In the genomic region with DNA sequence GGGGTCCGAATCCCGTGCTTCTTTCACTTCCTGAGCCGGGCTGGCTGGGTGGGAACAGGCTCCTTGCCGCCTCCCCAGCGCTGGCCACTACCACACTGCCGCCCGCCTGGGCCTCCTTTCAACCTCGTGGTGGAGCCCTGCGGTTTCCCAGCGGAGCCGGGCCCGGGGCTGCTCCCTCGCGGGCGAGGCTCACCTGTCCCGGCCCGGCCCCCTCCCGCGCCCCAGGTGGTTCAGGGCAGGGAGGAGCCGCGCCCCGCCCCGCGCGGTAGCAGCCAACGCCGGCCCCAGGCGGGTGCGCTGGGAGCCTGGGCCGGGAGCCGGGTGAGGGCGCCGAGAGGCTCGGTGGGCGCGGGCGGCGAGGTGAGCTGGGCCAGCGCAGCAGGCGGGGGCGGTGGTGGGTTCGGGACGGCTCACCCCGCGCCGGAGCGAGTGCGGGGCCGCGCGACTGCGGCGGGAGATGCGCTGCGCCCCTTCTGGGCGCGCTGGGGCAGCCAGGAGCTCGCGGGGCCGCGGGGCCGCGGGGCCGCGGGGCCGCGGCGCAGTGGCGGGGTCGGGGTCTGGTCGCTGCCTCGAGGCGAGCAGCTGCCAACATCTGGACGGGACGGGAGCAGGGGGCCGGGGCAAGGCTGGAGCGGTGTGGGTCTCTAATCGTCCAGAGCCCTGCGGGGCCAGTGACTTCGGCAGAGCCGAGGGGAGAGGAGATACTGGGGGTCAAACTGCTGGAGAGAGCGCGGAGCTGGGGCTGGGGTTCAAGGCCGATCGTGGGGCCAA, we compare ENCODE assay signal across 8 cellular contexts. TPM values are rescaled to one million over a fixed set of nuclear protein-coding genes. Genes with fewer than 3 reads are reported as not detected.
DNase-seq lines count a peak whose midpoint lies in the region; ATAC-seq and TF ChIP-seq lines count a peak whose summit lies in the region.

A gene with protein sequence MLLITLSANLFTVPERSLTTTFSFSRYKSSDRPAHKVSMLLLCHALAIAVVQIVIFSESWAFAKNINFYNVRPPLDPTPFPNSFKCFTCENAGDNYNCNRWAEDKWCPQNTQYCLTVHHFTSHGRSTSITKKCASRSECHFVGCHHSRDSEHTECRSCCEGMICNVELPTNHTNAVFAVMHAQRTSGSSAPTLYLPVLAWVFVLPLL (plus strand): TSS at position 258 of the 771 bp plus-strand sequence. CDS start 92,250 bp downstream, outside the sequence.

- no TSS peak for BruUV-seq in mammary epithelial cell (replicated peaks; lab: Mats Ljungman, UMichigan)

- in situ Hi-C loops in mammary epithelial cell (cut with MboI; ENCODE audit: low sequenced_read_pairs in 2 of 2) = no loop called here

- no peak within 1 kb of the TSS for H3K9ac ChIP-seq in mammary epithelial cell (ENCODE audit: insufficient read depth, low read length)

- peak within 1 kb of the TSS; percentile 89 for H2AFZ ChIP-seq in mammary epithelial cell (ENCODE audit: low read depth, low read length)

- H3K4me3 ChIP-seq in H7 (ENCODE audit: insufficient read depth, low read depth, low read length) = peak within 1 kb of the TSS; percentile 48
- H3K4me3 ChIP-seq in MG63 = peak within 1 kb of the TSS; percentile 22
- peak within 1 kb of the TSS; percentile 34 to 43 (median 42) for H3K4me3 ChIP-seq in mammary epithelial cell (replicated peaks in 1 of 3; ENCODE audit: insufficient read depth in 1 of 3, low read depth in 2 of 3, low read length in 3 of 3)

- TF ChIP-seq CTCF in mammary epithelial cell (conservative IDR thresholded peaks at IDR 0.05 in 1 of 2, IDR thresholded peaks at IDR 0.05 in 1 of 2; ENCODE audit: extremely low read depth in 1 of 2, insufficient read depth in 1 of 2, low read depth in 1 of 2, low read length in 2 of 2) = no peak

- no peaks in the 10 kb centered on the region for H4K20me1 ChIP-seq in mammary epithelial cell (ENCODE audit: insufficient read depth, low read length)

- intact Hi-C loops in activated CD4-positive, alpha-beta T cell treated with anti-CD3 and anti-CD28 coated beads, Interleukin-2, amount 10 ng/mL, durations not matched to agents 24 days and 14 days (cut with micrococcal nuclease) = no loop called here
- intact Hi-C loops in mammary epithelial cell (cut with micrococcal nuclease) = loop anchor here (1.0 kb wide), 2 partner anchors 21 to 523 kb away; no protein-coding TSS in a partner anchor

- no peaks in the 10 kb centered on the region for H3K36me3 ChIP-seq in H7 (replicated peaks; ENCODE audit: control insufficient read depth, insufficient read depth, low read length)
- no peaks in the 10 kb centered on the region for H3K36me3 ChIP-seq in MG63
- no peaks in the 10 kb centered on the region for H3K36me3 ChIP-seq in mammary epithelial cell (ENCODE audit: insufficient read depth, low read length)

- peak within 1 kb of the TSS; percentile 90 for H3K4me2 ChIP-seq in mammary epithelial cell (ENCODE audit: insufficient read depth, low read depth, low read length)

- peaks cover 58% of the 10 kb centered on the region for H3K27me3 Mint-ChIP-seq in activated CD4-positive, alpha-beta T cell treated with anti-CD3 and anti-CD28 coated beads, Interleukin-2, amount 10 ng/mL, durations not matched to agents 24 days and 14 days
- H3K27me3 Mint-ChIP-seq in activated CD4-positive, alpha-beta T cell treated with anti-CD3 and anti-CD28 coated beads, Interleukin-2, amount 10 ng/mL, durations not matched to agents 7 days and 5 days = peaks cover 58% of the 10 kb centered on the region
- peaks cover 30 to 75% (median 45%) of the 10 kb centered on the region in 5 donors for H3K27me3 Mint-ChIP-seq in naive thymus-derived CD8-positive, alpha-beta T cell

- no peaks in the 10 kb centered on the region for H3K79me2 ChIP-seq in mammary epithelial cell (ENCODE audit: insufficient read depth, low read length)

- dilution Hi-C loops in mammary epithelial cell (cut with HindIII; ENCODE audit: low sequenced_read_pairs) = no loop called here

- DNase-seq in activated CD4-positive, alpha-beta T cell treated with anti-CD3 and anti-CD28 coated beads, Interleukin-2, amount 10 ng/mL, durations not matched to agents 24 days and 14 days = no peak
- no peak for DNase-seq in activated CD4-positive, alpha-beta T cell treated with anti-CD3 and anti-CD28 coated beads, Interleukin-2, amount 10 ng/mL, durations not matched to agents 7 days and 5 days
- DNase-seq in H7 = peak; percentile 91
- DNase-seq in MG63 = peak; percentile 17
- peak; percentile 16 for DNase-seq in mammary epithelial cell
- DNase-seq in naive thymus-derived CD8-positive, alpha-beta T cell = no peak
- DNase-seq in T-helper 1 cell = no peak
- no peak for DNase-seq in activated CD4-positive, alpha-beta T cell treated with anti-CD3 and anti-CD28 coated beads, Interleukin-2, amount 50 U/mL, for 48 hours

- H3K27ac Mint-ChIP-seq in activated CD4-positive, alpha-beta T cell treated with anti-CD3 and anti-CD28 coated beads, Interleukin-2, amount 10 ng/mL, durations not matched to agents 24 days and 14 days = no peak within 1 kb of the TSS
- no peak within 1 kb of the TSS for H3K27ac Mint-ChIP-seq in activated CD4-positive, alpha-beta T cell treated with anti-CD3 and anti-CD28 coated beads, Interleukin-2, amount 10 ng/mL, durations not matched to agents 7 days and 5 days
- no peak within 1 kb of the TSS for H3K27ac Mint-ChIP-seq in naive thymus-derived CD8-positive, alpha-beta T cell

- WGBS in mammary epithelial cell (ENCODE audit: low coverage, missing lambda C conversion rate) = no CpG with 5 or more reads among the region's 85 CpGs

- H3K9me3 ChIP-seq in MG63 (no peaks in the 10 kb centered on the region), mammary epithelial cell (replicated peaks; ENCODE audit: insufficient read depth, low read length) (no peaks in the 10 kb centered on the region)

- CTCF ChIA-PET in activated CD4-positive, alpha-beta T cell treated with anti-CD3 and anti-CD28 coated beads, Interleukin-2, amount 10 ng/mL, durations not matched to agents 7 days and 5 days (lab: Charles Lee) = no interaction called here
- CTCF ChIA-PET in mammary epithelial cell (lab: Charles Lee; ENCODE audit: low non-redundant PET) = interaction anchor here (1.1 kb wide), 1 partner anchor 526 kb away, joined by 3 read pairs; no protein-coding TSS in a partner anchor

- H3K4me1 ChIP-seq in mammary epithelial cell (ENCODE audit: insufficient read depth, low read length) = peaks cover 10% of the 10 kb centered on the region

- ATAC-seq in naive thymus-derived CD8-positive, alpha-beta T cell = peak; percentile 28 to 62

- POLR2A ChIA-PET in activated CD4-positive, alpha-beta T cell treated with anti-CD3 and anti-CD28 coated beads, Interleukin-2, amount 10 ng/mL, durations not matched to agents 7 days and 5 days (lab: Charles Lee) = no interaction called here
- POLR2A ChIA-PET in naive thymus-derived CD8-positive, alpha-beta T cell (lab: Charles Lee) = no interaction called here

- H3K9me3 Mint-ChIP-seq in activated CD4-positive, alpha-beta T cell treated with anti-CD3 and anti-CD28 coated beads, Interleukin-2, amount 10 ng/mL, durations not matched to agents 24 days and 14 days = no peaks in the 10 kb centered on the region
- H3K9me3 Mint-ChIP-seq in activated CD4-positive, alpha-beta T cell treated with anti-CD3 and anti-CD28 coated beads, Interleukin-2, amount 10 ng/mL, durations not matched to agents 7 days and 5 days = no peaks in the 10 kb centered on the region
- H3K9me3 Mint-ChIP-seq in naive thymus-derived CD8-positive, alpha-beta T cell = no peaks in the 10 kb centered on the region

- H3K27me3 ChIP-seq in H7 (ENCODE audit: control insufficient read depth, insufficient read depth, low read length) = peaks cover 26% of the 10 kb centered on the region
- no peaks in the 10 kb centered on the region for H3K27me3 ChIP-seq in MG63
- H3K27me3 ChIP-seq in mammary epithelial cell (ENCODE audit: insufficient read depth, low read length) = no peaks in the 10 kb centered on the region

- no peaks in the 10 kb centered on the region for H3K4me1 Mint-ChIP-seq in activated CD4-positive, alpha-beta T cell treated with anti-CD3 and anti-CD28 coated beads, Interleukin-2, amount 10 ng/mL, durations not matched to agents 24 days and 14 days
- H3K4me1 Mint-ChIP-seq in activated CD4-positive, alpha-beta T cell treated with anti-CD3 and anti-CD28 coated beads, Interleukin-2, amount 10 ng/mL, durations not matched to agents 7 days and 5 days = no peaks in the 10 kb centered on the region
- peaks cover 0 to 5% (median 2%) of the 10 kb centered on the region in 4 donors for H3K4me1 Mint-ChIP-seq in naive thymus-derived CD8-positive, alpha-beta T cell

- H3K27ac ChIP-seq in mammary epithelial cell (ENCODE audit: insufficient read depth, low read depth, low read length) = no peak within 1 kb of the TSS

- peak within 1 kb of the TSS; percentile 45 for H3K4me3 Mint-ChIP-seq in activated CD4-positive, alpha-beta T cell treated with anti-CD3 and anti-CD28 coated beads, Interleukin-2, amount 10 ng/mL, durations not matched to agents 24 days and 14 days
- no peak within 1 kb of the TSS for H3K4me3 Mint-ChIP-seq in activated CD4-positive, alpha-beta T cell treated with anti-CD3 and anti-CD28 coated beads, Interleukin-2, amount 10 ng/mL, durations not matched to agents 7 days and 5 days
- H3K4me3 Mint-ChIP-seq in naive thymus-derived CD8-positive, alpha-beta T cell = peak within 1 kb of the TSS in 9 of 10 donors; percentile 24 to 73 (median 57)

- H3K36me3 Mint-ChIP-seq in activated CD4-positive, alpha-beta T cell treated with anti-CD3 and anti-CD28 coated beads, Interleukin-2, amount 10 ng/mL, durations not matched to agents 24 days and 14 days (ENCODE audit: low read depth) = no peaks in the 10 kb centered on the region
- H3K36me3 Mint-ChIP-seq in activated CD4-positive, alpha-beta T cell treated with anti-CD3 and anti-CD28 coated beads, Interleukin-2, amount 10 ng/mL, durations not matched to agents 7 days and 5 days (ENCODE audit: low read depth) = no peaks in the 10 kb centered on the region
- H3K36me3 Mint-ChIP-seq in naive thymus-derived CD8-positive, alpha-beta T cell = no peaks in the 10 kb centered on the region

RNA-seq across cellular contexts. Expression of the gene that starts here (rescaled TPM):
- total RNA-seq in activated CD4-positive, alpha-beta T cell treated with anti-CD3 and anti-CD28 coated beads, Interleukin-2, amount 10 ng/mL, durations not matched to agents 24 days and 14 days = not detected in 2 replicates
- total RNA-seq in activated CD4-positive, alpha-beta T cell treated with anti-CD3 and anti-CD28 coated beads, Interleukin-2, amount 10 ng/mL, durations not matched to agents 7 days and 5 days = not detected
- 0.22 and 1.9 TPM in 2 replicates for total RNA-seq in H7 (2014; rRNA removed; shearing (Covaris generic))
- total RNA-seq in MG63 (2014; rRNA removed; shearing (Covaris generic); ENCODE audit: low replicate concordance) = 1.6 TPM in 1 of 2 replicates, not detected in the other
- 1 to 10 TPM in 1 of 2 donors, under 1 TPM in 1; 0.33 to 3.0 TPM for total RNA-seq in mammary epithelial cell
- 0.29 TPM for polyA plus RNA-seq in mammary epithelial cell
- polyA minus RNA-seq in mammary epithelial cell = not detected
- not detected for total RNA-seq in naive thymus-derived CD8-positive, alpha-beta T cell
- polyA plus RNA-seq in naive thymus-derived CD8-positive, alpha-beta T cell = not detected

Comparison
In these comparisons a context has a peak if more than half of its experiments do, and no peak if none do; other contexts are left out.
1. Peak in ATAC-seq in naive thymus-derived CD8-positive, alpha-beta T cell; RNA of the gene not detected or under 1 TPM.
2. DNase-seq: peak in H7 (single experiment), MG63 (single experiment) and mammary epithelial cell (single experiment); none in activated CD4-positive, alpha-beta T cell treated with anti-CD3 and anti-CD28 coated beads, Interleukin-2, amount 10 ng/mL, durations not matched to agents 24 days and 14 days (single experiment), activated CD4-positive, alpha-beta T cell treated with anti-CD3 and anti-CD28 coated beads, Interleukin-2, amount 10 ng/mL, durations not matched to agents 7 days and 5 days (single experiment), naive thymus-derived CD8-positive, alpha-beta T cell (0 of 10), T-helper 1 cell (0 of 5) and activated CD4-positive, alpha-beta T cell treated with anti-CD3 and anti-CD28 coated beads, Interleukin-2, amount 50 U/mL, for 48 hours (0 of 2).
3. Peak in every context shown above with its lines, with median percentiles within 50 percentile points of each other: H3K4me3 ChIP-seq.